Comparison of ENCODE assay signal across 8 cellular contexts in the genomic region with DNA sequence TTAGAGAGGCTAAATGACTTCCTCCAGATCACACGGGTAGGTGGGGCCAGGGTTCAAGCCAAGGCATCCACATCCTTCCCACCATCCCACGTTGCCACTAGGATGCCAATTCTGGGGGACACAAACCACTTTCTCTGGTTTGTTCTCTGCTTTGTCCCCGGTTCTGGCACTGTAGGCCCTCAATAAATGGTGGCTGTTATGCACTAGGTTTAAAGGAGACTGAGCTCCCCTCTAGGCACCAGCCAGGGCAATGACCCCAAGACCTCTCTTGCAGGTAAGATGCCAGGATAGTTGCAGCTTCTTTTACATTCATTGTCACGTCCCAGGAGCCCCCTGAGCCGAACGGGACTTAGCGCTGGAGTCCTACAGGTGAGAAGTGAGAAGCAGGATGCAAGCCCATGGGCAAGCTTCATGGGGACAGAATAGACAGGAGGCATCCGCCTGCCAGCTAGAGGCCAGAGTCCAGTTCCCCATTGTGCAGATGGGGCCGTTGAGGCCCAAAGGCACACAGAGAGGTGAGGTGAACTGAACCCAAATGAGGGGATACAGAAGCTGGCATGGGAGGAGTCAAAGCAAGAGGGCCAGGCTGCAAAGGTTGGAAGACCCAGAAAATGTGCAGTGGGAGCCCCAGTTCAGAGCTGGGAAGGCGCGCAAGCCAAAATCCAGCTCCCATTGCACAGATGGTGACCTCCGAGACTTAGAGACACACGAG. TPM values are rescaled to one million over a fixed set of nuclear protein-coding genes. Genes with fewer than 3 reads are reported as not detected.
DNase-seq lines count a peak whose midpoint lies in the region; ATAC-seq and TF ChIP-seq lines count a peak whose summit lies in the region.

No MANE protein-coding gene starts in this region.

- H3K27me3 Mint-ChIP-seq in CD4-positive, alpha-beta T cell = no peaks in the 10 kb centered on the region
- no peaks in the 10 kb centered on the region for H3K27me3 Mint-ChIP-seq in nephron (ENCODE audit: low read depth)

- H3K9ac ChIP-seq in colonic mucosa (ENCODE audit: low read depth in 2 of 2, low read length in 2 of 2) = peak overlapping the region; percentile 86 to 93

- no peaks in the 10 kb centered on the region for H3K9me3 Mint-ChIP-seq in CD4-positive, alpha-beta T cell
- no peaks in the 10 kb centered on the region for H3K9me3 Mint-ChIP-seq in nephron

- no peak for DNase-seq in CD4-positive, alpha-beta T cell
- DNase-seq in colonic mucosa = peak; percentile 34
- no peak for DNase-seq in NCI-H345 treated with DMSO at 0.1 percent for 48 hours (lab: John Stamatoyannopoulos, UW; ENCODE audit: unreplicated experiment)
- no peak for DNase-seq in GM10266 (ENCODE audit: extremely low spot score)
- no peak for DNase-seq in HK-2 (ENCODE audit: unreplicated experiment)

- no peak for TF ChIP-seq CTCF in CD4-positive, alpha-beta T cell (IDR thresholded peaks at IDR 0.05)
- no peak for TF ChIP-seq CTCF in colonic mucosa (IDR thresholded peaks at IDR 0.05)
- TF ChIP-seq CTCF in nephron (IDR thresholded peaks at IDR 0.05; ENCODE audit: unreplicated experiment in 3 of 3) = no peak
- no peak for TF ChIP-seq CTCF in GM10266 (IDR thresholded peaks at IDR 0.05; ENCODE audit: control insufficient read depth, insufficient read depth, low read depth, missing control alignments)

- CTCF ChIA-PET in CD4-positive, alpha-beta T cell (lab: Charles Lee) = interaction anchor here (0.6 to 3.0 kb wide), 3 partner anchors 10 to 52 kb away, joined by 3 to 19 read pairs (median 14); partner anchors contain the start of genes ACTL10 and ZNF341

- POLR2A ChIA-PET in CD4-positive, alpha-beta T cell (lab: Charles Lee) = interaction anchor here (0.7 to 3.1 kb wide), 21 partner anchors 10 to 1900 kb away, joined by 3 to 53 read pairs (median 7); partner anchors contain the start of genes ACTL10, CBFA2T2, CDK5RAP1 and CHMP4B

- no peaks in the 10 kb centered on the region for H3K27me3 ChIP-seq in CD4-positive, alpha-beta T cell (ENCODE audit: control insufficient read depth, insufficient read depth, low read length)
- H3K27me3 ChIP-seq in colonic mucosa = no peaks in the 10 kb centered on the region

- H3K27ac ChIP-seq in CD4-positive, alpha-beta T cell (ENCODE audit: low read depth, low read length) = peak overlapping the region; percentile 72
- H3K27ac ChIP-seq in KOPT-K1 (ENCODE audit: low read depth, low read length, poor library complexity, severe bottlenecking) = peak overlapping the region; percentile 78
- H3K27ac ChIP-seq in colonic mucosa = peak overlapping the region; percentile 30

- peaks cover 18% of the 10 kb centered on the region for H3K4me1 Mint-ChIP-seq in CD4-positive, alpha-beta T cell (ENCODE audit: low read depth)
- H3K4me1 Mint-ChIP-seq in nephron = no peaks in the 10 kb centered on the region

- intact Hi-C loops in CD4-positive, alpha-beta T cell (cut with DNase I, micrococcal nuclease) = no loop called here
- intact Hi-C loops in colonic mucosa (cut with DNase I) = no loop called here

- H3K9me3 ChIP-seq in CD4-positive, alpha-beta T cell (ENCODE audit: control insufficient read depth, low read length) = no peaks in the 10 kb centered on the region
- H3K9me3 ChIP-seq in KOPT-K1 (ENCODE audit: insufficient read depth, low read length, poor library complexity, severe bottlenecking) (no peaks in the 10 kb centered on the region), colonic mucosa (no peaks in the 10 kb centered on the region)

- H3K36me3 ChIP-seq in KOPT-K1 (ENCODE audit: insufficient read depth, low read length) (peaks cover 4% of the 10 kb centered on the region), colonic mucosa (no peaks in the 10 kb centered on the region)

- ATAC-seq in CD4-positive, alpha-beta T cell (ENCODE audit: poor library complexity) = no peak
- no peak for ATAC-seq in HG03571 (IDR thresholded peaks at IDR 0.05; ENCODE audit: unreplicated experiment)

- H3K4me3 Mint-ChIP-seq in CD4-positive, alpha-beta T cell = peak overlapping the region; percentile 83
- H3K4me3 Mint-ChIP-seq in nephron = peak overlapping the region; percentile 76 to 81 (median 79)

- H3K27ac Mint-ChIP-seq in CD4-positive, alpha-beta T cell = peak overlapping the region; percentile 60
- no peak overlapping the region for H3K27ac Mint-ChIP-seq in nephron

- H3K4me1 ChIP-seq in colonic mucosa = no peaks in the 10 kb centered on the region

- H3K36me3 Mint-ChIP-seq in CD4-positive, alpha-beta T cell (ENCODE audit: low read depth) = peaks cover 17% of the 10 kb centered on the region
- no peaks in the 10 kb centered on the region for H3K36me3 Mint-ChIP-seq in nephron (ENCODE audit: low read depth)

- peak overlapping the region; percentile 77 for H3K4me3 ChIP-seq in colonic mucosa

RNA-seq across cellular contexts. Expression of gene PXMP4, which starts 0.7 kb away (rescaled TPM):
- total RNA-seq in CD4-positive, alpha-beta T cell = 1 to 10 TPM; 3.6 to 4.1 TPM
- 10 to 100 TPM; 13.2 to 18.1 TPM for total RNA-seq in colonic mucosa

RNA-seq across cellular contexts. Expression of gene ZNF341, which starts 12.4 kb away (rescaled TPM):
- 1 to 10 TPM; 2.1 to 2.7 TPM for total RNA-seq in CD4-positive, alpha-beta T cell
- 1 to 10 TPM; 2.7 to 6.1 TPM for total RNA-seq in colonic mucosa

RNA-seq across cellular contexts. Expression of gene E2F1, which starts 33.2 kb away (rescaled TPM):
- 1 to 10 TPM; 1.2 to 1.6 TPM for total RNA-seq in CD4-positive, alpha-beta T cell
- total RNA-seq in colonic mucosa = 10 to 100 TPM in 1 of 2 donors, 1 to 10 TPM in 1; 4.6 to 23.3 TPM

RNA-seq across cellular contexts. Expression of gene NECAB3, which starts 45.2 kb away (rescaled TPM):
- total RNA-seq in CD4-positive, alpha-beta T cell = 1 to 10 TPM; 8.7 to 9.2 TPM
- 10 to 100 TPM; 30.3 to 61.3 TPM for total RNA-seq in colonic mucosa

RNA-seq across cellular contexts. Expression of gene ACTL10, which starts 52.7 kb away (rescaled TPM):
- total RNA-seq in CD4-positive, alpha-beta T cell = under 1 TPM; 0.28 to 0.55 TPM
- total RNA-seq in colonic mucosa = 1 to 10 TPM; 3.9 to 8.0 TPM
